In the genomic region with DNA sequence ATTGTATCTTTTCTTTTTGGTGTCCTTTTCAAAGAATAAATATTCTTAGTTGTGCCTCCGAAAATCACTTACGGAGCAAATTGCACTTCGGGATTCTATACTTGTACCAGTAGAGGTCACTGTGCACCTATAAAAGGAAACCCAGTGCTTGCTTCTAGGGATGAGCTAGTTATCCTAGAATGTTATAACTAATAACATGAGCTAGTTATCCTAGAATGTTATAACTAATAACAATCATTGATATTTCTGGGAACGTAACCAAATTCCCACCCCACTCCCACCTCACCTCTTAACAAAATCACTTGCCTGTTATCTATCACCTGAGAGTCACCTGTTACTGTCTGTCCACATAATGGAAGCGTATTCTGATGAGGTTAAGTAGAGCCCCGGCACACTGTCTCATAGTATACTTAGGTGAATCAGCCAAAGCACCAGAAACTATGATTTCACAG, we compare ENCODE assay signal across 8 cellular contexts.
DNase-seq lines count a peak whose midpoint lies in the region; ATAC-seq, FAIRE-seq and TF ChIP-seq lines count a peak whose summit lies in the region.

No MANE protein-coding gene starts in this region.

- in situ Hi-C loops in HepG2 (cut with HindIII; ENCODE audit: extremely low pct_ligation_motif_present, low pct_unique_long_range_greater_than_20kb), result loop anchor here (5.0 kb wide), 1 partner anchor 304 kb away; no protein-coding TSS in a partner anchor

- 69% methylated on average over 6 of the region's 6 CpGs for WGBS in HepG2 (ENCODE audit: low lambda C conversion rate)

- TF ChIP-seq EP300 in HepG2 (IDR thresholded peaks at IDR 0.05; ENCODE audit: low read depth in 2 of 2, low read length in 2 of 2) (no peak), HepG2 (CRISPR knock-in tag; IDR thresholded peaks at IDR 0.05; ENCODE audit: borderline replicate concordance) (no peak)

- H3K27me3 ChIP-seq in breast epithelium (no peaks in the 10 kb centered on the region), HepG2 (ENCODE audit: control insufficient read depth in 1 of 2, insufficient read depth in 2 of 2, low read length in 2 of 2) (no peaks in the 10 kb centered on the region)

- CTCF ChIA-PET in HepG2 (lab: Yijun Ruan, JAX; ENCODE audit: low intra/inter-chr PET ratio, low total read pairs), result interaction anchor here (1.0 to 3.0 kb wide), 6 partner anchors 60 to 714 kb away, joined by 3 to 14 read pairs (median 7); no protein-coding TSS in a partner anchor

- no peaks in the 10 kb centered on the region for H3K36me3 ChIP-seq in breast epithelium
- H3K36me3 ChIP-seq in HepG2 (replicated peaks in 1 of 2; ENCODE audit: control insufficient read depth in 1 of 2, insufficient read depth in 2 of 2, low read length in 2 of 2), result no peaks in the 10 kb centered on the region; a peak in 2 of 5 replicates

- TF ChIP-seq CTCF in GM12865 (IDR thresholded peaks at IDR 0.05; ENCODE audit: insufficient read depth, low read depth, low read length, missing control alignments) (peak; percentile 46), breast epithelium (IDR thresholded peaks at IDR 0.05) (peak in 2 of 3 donors; percentile 46 to 62), HepG2 (CRISPR knock-in tag; IDR thresholded peaks at IDR 0.05) (peak; percentile 79)

- H2AFZ ChIP-seq in HepG2 (ENCODE audit: low read length), result no peak overlapping the region

- no TSS peak for BruUV-seq in HepG2 (replicated peaks; lab: Mats Ljungman, UMichigan)

- TF ChIP-seq RAD21 in HepG2 (CRISPR knock-in tag; IDR thresholded peaks at IDR 0.05), result peak; percentile 80

- H3K4me3 ChIP-seq in GM12865 (ENCODE audit: low read depth, low read length) (no peak overlapping the region), breast epithelium (no peak overlapping the region), HepG2 (replicated peaks in 1 of 3; ENCODE audit: insufficient read depth in 1 of 3, low read depth in 2 of 3, low read length in 3 of 3) (no peak overlapping the region)

- 0 out of 2 replicates have a peak, but pooled peaks cover 8% of the 10 kb centered on the region for H4K20me1 ChIP-seq in HepG2 (ENCODE audit: insufficient read depth, low read length)

- intact Hi-C loops in breast epithelium (cut with DNase I; ENCODE audit: low total_unique reads), result no loop called here
- intact Hi-C loops in HepG2 (cut with micrococcal nuclease; ENCODE audit: unreplicated experiment), result loop anchor here (1.0 kb wide), 3 partner anchors 60 to 380 kb away; no protein-coding TSS in a partner anchor

- no peaks in the 10 kb centered on the region for H3K9me3 ChIP-seq in breast epithelium
- H3K9me3 ChIP-seq in HepG2 (ENCODE audit: low read length), result no peaks in the 10 kb centered on the region

- no peak overlapping the region for H3K4me2 ChIP-seq in HepG2 (ENCODE audit: low read depth, low read length)

- no peak for TF ChIP-seq POLR2A in breast epithelium (IDR thresholded peaks at IDR 0.05)
- no peak for TF ChIP-seq POLR2A in HepG2 (IDR thresholded peaks at IDR 0.05; ENCODE audit: insufficient read depth in 1 of 2, low read depth in 2 of 2, low read length in 2 of 2)
- TF ChIP-seq POLR2A in GM18505 (IDR thresholded peaks at IDR 0.05; ENCODE audit: borderline replicate concordance, extremely low read depth, insufficient read depth, insufficient read length), result no peak

- peak; percentile 66 for FAIRE-seq in HepG2 (lab: Jason Lieb, UNC)

- peak; percentile 41 for ATAC-seq in HepG2
- ATAC-seq in GM18505 (IDR thresholded peaks at IDR 0.05; ENCODE audit: unreplicated experiment), result no peak
- ATAC-seq in HG02588 (IDR thresholded peaks at IDR 0.05; ENCODE audit: unreplicated experiment), result no peak
- ATAC-seq in GM21526 (IDR thresholded peaks at IDR 0.05; ENCODE audit: low FRiP score, unreplicated experiment), result no peak

- peaks cover 3% of the 10 kb centered on the region for H3K79me2 ChIP-seq in HepG2 (ENCODE audit: insufficient read depth, low read length)

- POLR2A ChIA-PET in HepG2 (lab: Yijun Ruan, JAX), result no interaction called here

- H3K27ac ChIP-seq in breast epithelium (no peak overlapping the region), HepG2 (ENCODE audit: extremely low read length, insufficient read depth, low read length) (no peak overlapping the region)

- H3K9ac ChIP-seq in HepG2 (ENCODE audit: insufficient read depth, low read depth, low read length), result no peak overlapping the region

- H3K4me1 ChIP-seq in breast epithelium (no peaks in the 10 kb centered on the region), HepG2 (ENCODE audit: insufficient read depth, low read length) (peaks cover 15% of the 10 kb centered on the region)

- DNase-seq in AG08395 (ENCODE audit: low spot score) (peak; percentile 72), GM12865 (ENCODE audit: low read depth) (peak; percentile 53), NCI-H2171 treated with DMSO at 0.1 percent for 48 hours (lab: John Stamatoyannopoulos, UW) (peak; percentile 59), breast epithelium (ENCODE audit: low spot score in 2 of 2) (no peak), HepG2 (ENCODE audit: low spot score) (peak; percentile 79)

TF ChIP-seq in HepG2, 621 proteins besides CTCF, POLR2A, EP300 and RAD21 (continues in another document):
- TF ChIP-seq, protein P1, sequence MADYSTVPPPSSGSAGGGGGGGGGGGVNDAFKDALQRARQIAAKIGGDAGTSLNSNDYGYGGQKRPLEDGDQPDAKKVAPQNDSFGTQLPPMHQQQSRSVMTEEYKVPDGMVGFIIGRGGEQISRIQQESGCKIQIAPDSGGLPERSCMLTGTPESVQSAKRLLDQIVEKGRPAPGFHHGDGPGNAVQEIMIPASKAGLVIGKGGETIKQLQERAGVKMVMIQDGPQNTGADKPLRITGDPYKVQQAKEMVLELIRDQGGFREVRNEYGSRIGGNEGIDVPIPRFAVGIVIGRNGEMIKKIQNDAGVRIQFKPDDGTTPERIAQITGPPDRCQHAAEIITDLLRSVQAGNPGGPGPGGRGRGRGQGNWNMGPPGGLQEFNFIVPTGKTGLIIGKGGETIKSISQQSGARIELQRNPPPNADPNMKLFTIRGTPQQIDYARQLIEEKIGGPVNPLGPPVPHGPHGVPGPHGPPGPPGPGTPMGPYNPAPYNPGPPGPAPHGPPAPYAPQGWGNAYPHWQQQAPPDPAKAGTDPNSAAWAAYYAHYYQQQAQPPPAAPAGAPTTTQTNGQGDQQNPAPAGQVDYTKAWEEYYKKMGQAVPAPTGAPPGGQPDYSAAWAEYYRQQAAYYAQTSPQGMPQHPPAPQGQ (CRISPR knock-in tag; IDR thresholded peaks at IDR 0.05; ENCODE audit: borderline replicate concordance), result no peak
- TF ChIP-seq MAFF (IDR thresholded peaks at IDR 0.05; ENCODE audit: low read depth, low read length), result 0 out of 2 replicates have a peak, but pooled peaks have one; percentile 21
- TF ChIP-seq ZNF547 (CRISPR knock-in tag; IDR thresholded peaks at IDR 0.05), result no peak
- no peak for TF ChIP-seq TEAD3 (CRISPR knock-in tag; optimal IDR thresholded peaks at IDR 0.05; ENCODE audit: borderline replicate concordance)
- TF ChIP-seq, protein P2, sequence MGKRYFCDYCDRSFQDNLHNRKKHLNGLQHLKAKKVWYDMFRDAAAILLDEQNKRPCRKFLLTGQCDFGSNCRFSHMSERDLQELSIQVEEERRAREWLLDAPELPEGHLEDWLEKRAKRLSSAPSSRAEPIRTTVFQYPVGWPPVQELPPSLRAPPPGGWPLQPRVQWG (CRISPR knock-in tag; IDR thresholded peaks at IDR 0.05; ENCODE audit: borderline replicate concordance, low read depth), result no peak
- TF ChIP-seq MED8 (CRISPR knock-in tag; IDR thresholded peaks at IDR 0.05; ENCODE audit: insufficient replicate concordance), result no peak
- TF ChIP-seq, protein P3, sequence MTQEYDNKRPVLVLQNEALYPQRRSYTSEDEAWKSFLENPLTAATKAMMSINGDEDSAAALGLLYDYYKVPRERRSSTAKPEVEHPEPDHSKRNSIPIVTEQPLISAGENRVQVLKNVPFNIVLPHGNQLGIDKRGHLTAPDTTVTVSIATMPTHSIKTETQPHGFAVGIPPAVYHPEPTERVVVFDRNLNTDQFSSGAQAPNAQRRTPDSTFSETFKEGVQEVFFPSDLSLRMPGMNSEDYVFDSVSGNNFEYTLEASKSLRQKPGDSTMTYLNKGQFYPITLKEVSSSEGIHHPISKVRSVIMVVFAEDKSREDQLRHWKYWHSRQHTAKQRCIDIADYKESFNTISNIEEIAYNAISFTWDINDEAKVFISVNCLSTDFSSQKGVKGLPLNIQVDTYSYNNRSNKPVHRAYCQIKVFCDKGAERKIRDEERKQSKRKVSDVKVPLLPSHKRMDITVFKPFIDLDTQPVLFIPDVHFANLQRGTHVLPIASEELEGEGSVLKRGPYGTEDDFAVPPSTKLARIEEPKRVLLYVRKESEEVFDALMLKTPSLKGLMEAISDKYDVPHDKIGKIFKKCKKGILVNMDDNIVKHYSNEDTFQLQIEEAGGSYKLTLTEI (CRISPR knock-in tag; conservative IDR thresholded peaks at IDR 0.05), result no peak
- TF ChIP-seq PPARG (CRISPR knock-in tag; conservative IDR thresholded peaks at IDR 0.05), result 0 out of 2 replicates have a peak, but pooled peaks have one; percentile 29
- TF ChIP-seq ZNF703 (CRISPR knock-in tag; IDR thresholded peaks at IDR 0.05; ENCODE audit: borderline replicate concordance), result no peak
- no peak for TF ChIP-seq ZFP36 (IDR thresholded peaks at IDR 0.05; ENCODE audit: borderline replicate concordance, low read depth, low read length, partially characterized antibody)
- TF ChIP-seq ZBTB42 (CRISPR knock-in tag; IDR thresholded peaks at IDR 0.05), result no peak
- no peak for TF ChIP-seq YY1 (IDR thresholded peaks at IDR 0.05; ENCODE audit: insufficient read depth, insufficient replicate concordance, low read depth, low read length)
- TF ChIP-seq, protein P4, sequence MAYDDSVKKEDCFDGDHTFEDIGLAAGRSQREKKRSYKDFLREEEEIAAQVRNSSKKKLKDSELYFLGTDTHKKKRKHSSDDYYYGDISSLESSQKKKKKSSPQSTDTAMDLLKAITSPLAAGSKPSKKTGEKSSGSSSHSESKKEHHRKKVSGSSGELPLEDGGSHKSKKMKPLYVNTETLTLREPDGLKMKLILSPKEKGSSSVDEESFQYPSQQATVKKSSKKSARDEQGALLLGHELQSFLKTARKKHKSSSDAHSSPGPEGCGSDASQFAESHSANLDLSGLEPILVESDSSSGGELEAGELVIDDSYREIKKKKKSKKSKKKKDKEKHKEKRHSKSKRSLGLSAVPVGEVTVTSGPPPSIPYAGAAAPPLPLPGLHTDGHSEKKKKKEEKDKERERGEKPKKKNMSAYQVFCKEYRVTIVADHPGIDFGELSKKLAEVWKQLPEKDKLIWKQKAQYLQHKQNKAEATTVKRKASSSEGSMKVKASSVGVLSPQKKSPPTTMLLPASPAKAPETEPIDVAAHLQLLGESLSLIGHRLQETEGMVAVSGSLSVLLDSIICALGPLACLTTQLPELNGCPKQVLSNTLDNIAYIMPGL (CRISPR knock-in tag; IDR thresholded peaks at IDR 0.05; ENCODE audit: borderline replicate concordance in 1 of 2, low read depth in 1 of 2), result no peak
- TF ChIP-seq HNRNPUL1 (IDR thresholded peaks at IDR 0.05; ENCODE audit: low read depth, low read length), result no peak
- TF ChIP-seq ZSCAN25 (CRISPR knock-in tag; IDR thresholded peaks at IDR 0.05), result no peak
- TF ChIP-seq TBL1XR1 (IDR thresholded peaks at IDR 0.05; ENCODE audit: borderline replicate concordance, low read length, partially characterized antibody), result no peak
- peak; percentile 58 for TF ChIP-seq SMC3 (IDR thresholded peaks at IDR 0.05; ENCODE audit: low read length)

Comparison
In these comparisons a context has a peak if more than half of its experiments do, and no peak if none do; other contexts are left out.
1. DNase-seq: peak in AG08395 (single experiment), GM12865 (single experiment), NCI-H2171 treated with DMSO at 0.1 percent for 48 hours (single experiment) and HepG2 (single experiment); none in breast epithelium (0 of 2).
2. Peak in every context shown above with its lines, with median percentiles within 50 percentile points of each other: CTCF ChIP-seq.